27 cellular contexts compared by ENCODE assay signal in the genomic region with DNA sequence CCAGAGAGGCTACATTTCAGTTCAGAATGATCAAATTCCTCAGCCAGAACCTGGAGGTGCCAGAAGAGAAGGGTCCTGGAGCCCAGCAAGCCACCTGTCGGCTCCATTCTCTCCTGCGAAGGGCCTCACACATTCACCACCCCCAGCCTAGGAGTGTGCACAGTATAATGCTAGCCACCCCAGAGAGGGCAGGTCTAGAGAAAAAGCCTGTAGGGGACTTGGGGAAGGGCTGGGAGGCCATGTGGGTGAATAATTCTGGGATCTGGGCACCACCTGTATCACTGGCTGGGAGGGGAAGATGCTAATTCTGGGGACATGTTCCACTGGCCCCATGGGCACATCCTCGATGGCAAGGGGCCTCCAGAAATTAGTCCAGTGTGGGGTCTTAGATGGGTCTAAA.
DNase-seq lines count a peak whose midpoint lies in the region; ATAC-seq, FAIRE-seq and TF ChIP-seq lines count a peak whose summit lies in the region.
"Had no signal": no experiment of that assay in that cellular context is flagged by ENCODE, and none has a peak within 500 bp of the region (broad histone marks: within the 10 kb centered on the region; RNA-seq: fewer than 3 reads in every experiment).

No MANE protein-coding gene starts in this region.

- POLR2A ChIA-PET in HepG2 (lab: Yijun Ruan, JAX), result no interaction called here

- H2BK120ac ChIP-seq in mesendoderm (ENCODE audit: low read depth, low read length), result no peak overlapping the region

- CTCF ChIA-PET in HepG2 (lab: Yijun Ruan, JAX; ENCODE audit: low intra/inter-chr PET ratio, low total read pairs), result no interaction called here

- H3K36me3 ChIP-seq in esophagus muscularis mucosa, result no peaks in the 10 kb centered on the region
- H3K36me3 ChIP-seq in gastroesophageal sphincter, result no peaks in the 10 kb centered on the region
- H3K36me3 ChIP-seq in mesendoderm (ENCODE audit: control insufficient read depth, insufficient read depth, low read length), result no peaks in the 10 kb centered on the region
- H3K36me3 ChIP-seq in HepG2 (replicated peaks in 1 of 2; ENCODE audit: control insufficient read depth in 1 of 2, insufficient read depth in 2 of 2, low read length in 2 of 2), result no peaks in the 10 kb centered on the region
- H3K36me3 ChIP-seq: BE2C, BLaER1 had no signal

- BruUV-seq in HepG2 (replicated peaks; lab: Mats Ljungman, UMichigan), result no TSS peak

- no peak overlapping the region for H3K4me2 ChIP-seq in mesendoderm (ENCODE audit: low read length)
- H3K4me2 ChIP-seq in HepG2 (ENCODE audit: low read depth, low read length), result no peak overlapping the region
- H3K4me2 ChIP-seq: BLaER1 had no signal

- no peak for TF ChIP-seq RAD21 in HepG2 (CRISPR knock-in tag; IDR thresholded peaks at IDR 0.05)

- no peaks in the 10 kb centered on the region for H3K4me1 ChIP-seq in esophagus muscularis mucosa
- no peaks in the 10 kb centered on the region for H3K4me1 ChIP-seq in gastroesophageal sphincter
- no peaks in the 10 kb centered on the region for H3K4me1 ChIP-seq in mesendoderm (ENCODE audit: control insufficient read depth, low read depth, low read length)
- no peaks in the 10 kb centered on the region for H3K4me1 ChIP-seq in HepG2 (ENCODE audit: insufficient read depth, low read length)
- H3K4me1 ChIP-seq: BE2C, BLaER1 had no signal

- H3K56ac ChIP-seq in mesendoderm (ENCODE audit: low read length), result no peak overlapping the region

- no peaks in the 10 kb centered on the region for H3K79me1 ChIP-seq in mesendoderm (ENCODE audit: low read length)

- no peaks in the 10 kb centered on the region for H4K20me1 ChIP-seq in HepG2 (ENCODE audit: insufficient read depth, low read length)
- H4K20me1 ChIP-seq: BLaER1 had no signal

- WGBS in esophagus muscularis mucosa, result 97% methylated on average over 3 of the region's 3 CpGs
- WGBS in gastroesophageal sphincter (ENCODE audit: low coverage in 1 of 2), 2 donors, result 90 to 100% methylated on average over 3 of the region's 3 CpGs
- WGBS in mesendoderm (ENCODE audit: extremely low coverage, insufficient coverage, low lambda C conversion rate), result no CpG with 5 or more reads among the region's 3 CpGs
- WGBS in HepG2 (ENCODE audit: low lambda C conversion rate), result 16% methylated on average over 3 of the region's 3 CpGs

- H3K27ac Mint-ChIP-seq in activated T-helper 17 cell treated with anti-CD3 and anti-CD28 coated beads, Interleukin-2, amount 50 U/mL, for 72 hours, result no peak overlapping the region
- H3K27ac Mint-ChIP-seq: CD14-positive monocyte; CD4-positive, alpha-beta memory T cell; CD4-positive, CD25-positive, alpha-beta regulatory T cell; CD8-positive, alpha-beta memory T cell had no signal

- H3K9me3 ChIP-seq in esophagus muscularis mucosa (no peaks in the 10 kb centered on the region), gastroesophageal sphincter (no peaks in the 10 kb centered on the region), HepG2 (ENCODE audit: low read length) (no peaks in the 10 kb centered on the region)
- H3K9me3 ChIP-seq: BE2C, BLaER1 had no signal

- no peak overlapping the region for H2AK5ac ChIP-seq in mesendoderm (ENCODE audit: low read length)

- H2BK5ac ChIP-seq in mesendoderm (ENCODE audit: low read length), result no peak overlapping the region

- no peak overlapping the region for H3K23ac ChIP-seq in mesendoderm (ENCODE audit: low read length)

- H3K9me3 Mint-ChIP-seq in activated T-helper 17 cell treated with anti-CD3 and anti-CD28 coated beads, Interleukin-2, amount 50 U/mL, for 72 hours, result no peaks in the 10 kb centered on the region
- H3K9me3 Mint-ChIP-seq: CD14-positive monocyte; CD4-positive, CD25-positive, alpha-beta regulatory T cell; CD8-positive, alpha-beta memory T cell had no signal

- H3K27ac ChIP-seq in esophagus muscularis mucosa (replicated peaks in 1 of 4) (no peak overlapping the region), gastroesophageal sphincter (no peak overlapping the region), mesendoderm (ENCODE audit: low read depth, low read length) (no peak overlapping the region), HepG2 (ENCODE audit: extremely low read length, insufficient read depth, low read length) (no peak overlapping the region)
- H3K27ac ChIP-seq: BLaER1 had no signal

- no peak overlapping the region for H3K4me3 ChIP-seq in esophagus muscularis mucosa
- no peak overlapping the region for H3K4me3 ChIP-seq in gastroesophageal sphincter
- H3K4me3 ChIP-seq in mesendoderm (ENCODE audit: low read length), result no peak overlapping the region
- no peak overlapping the region for H3K4me3 ChIP-seq in HepG2 (replicated peaks in 1 of 3; ENCODE audit: insufficient read depth in 1 of 3, low read depth in 2 of 3, low read length in 3 of 3)
- H3K4me3 ChIP-seq: BLaER1, GM12878 had no signal

- TF ChIP-seq CTCF in esophagus muscularis mucosa (IDR thresholded peaks at IDR 0.05), result no peak
- no peak for TF ChIP-seq CTCF in gastroesophageal sphincter (IDR thresholded peaks at IDR 0.05)
- no peak for TF ChIP-seq CTCF in HepG2 (CRISPR knock-in tag; IDR thresholded peaks at IDR 0.05)

- H3K9ac ChIP-seq in mesendoderm (ENCODE audit: low read length) (no peak overlapping the region), HepG2 (ENCODE audit: insufficient read depth, low read depth, low read length) (no peak overlapping the region)
- H3K9ac ChIP-seq: BLaER1 had no signal

- H3K27me3 ChIP-seq in esophagus muscularis mucosa, result no peaks in the 10 kb centered on the region
- no peaks in the 10 kb centered on the region for H3K27me3 ChIP-seq in gastroesophageal sphincter
- H3K27me3 ChIP-seq in mesendoderm (ENCODE audit: insufficient read depth, low read length, poor library complexity), result no peaks in the 10 kb centered on the region
- H3K27me3 ChIP-seq in HepG2 (ENCODE audit: control insufficient read depth in 1 of 2, insufficient read depth in 2 of 2, low read length in 2 of 2), result no peaks in the 10 kb centered on the region; a peak in 1 of 5 replicates
- H3K27me3 ChIP-seq: BE2C, BLaER1 had no signal

- no peak overlapping the region for H3K4me3 Mint-ChIP-seq in activated T-helper 17 cell treated with anti-CD3 and anti-CD28 coated beads, Interleukin-2, amount 50 U/mL, for 72 hours
- H3K4me3 Mint-ChIP-seq: CD14-positive monocyte; CD4-positive, alpha-beta memory T cell; CD4-positive, CD25-positive, alpha-beta regulatory T cell; CD8-positive, alpha-beta memory T cell had no signal

- no peak overlapping the region for H2AFZ ChIP-seq in HepG2 (ENCODE audit: low read length)

- H3K36me3 Mint-ChIP-seq in activated T-helper 17 cell treated with anti-CD3 and anti-CD28 coated beads, Interleukin-2, amount 50 U/mL, for 72 hours (ENCODE audit: low read depth), result no peaks in the 10 kb centered on the region
- H3K36me3 Mint-ChIP-seq: CD14-positive monocyte; CD4-positive, alpha-beta memory T cell; CD4-positive, CD25-positive, alpha-beta regulatory T cell; CD8-positive, alpha-beta memory T cell had no signal

- peak overlapping the region; percentile 24 for H3K4ac ChIP-seq in mesendoderm (ENCODE audit: low read depth, low read length)

- TF ChIP-seq EP300 in esophagus muscularis mucosa (IDR thresholded peaks at IDR 0.05), result no peak
- TF ChIP-seq EP300 in gastroesophageal sphincter (IDR thresholded peaks at IDR 0.05), result no peak
- TF ChIP-seq EP300 in HepG2 (IDR thresholded peaks at IDR 0.05; ENCODE audit: low read depth in 2 of 2, low read length in 2 of 2), result no peak
- TF ChIP-seq EP300 in HepG2 (CRISPR knock-in tag; IDR thresholded peaks at IDR 0.05; ENCODE audit: borderline replicate concordance), result no peak

- H4K8ac ChIP-seq in mesendoderm (ENCODE audit: low read depth, low read length), result no peak overlapping the region

- no peaks in the 10 kb centered on the region for H3K4me1 Mint-ChIP-seq in activated T-helper 17 cell treated with anti-CD3 and anti-CD28 coated beads, Interleukin-2, amount 50 U/mL, for 72 hours
- H3K4me1 Mint-ChIP-seq: CD14-positive monocyte; CD4-positive, alpha-beta memory T cell; CD8-positive, alpha-beta memory T cell had no signal

- H3K18ac ChIP-seq in mesendoderm (ENCODE audit: low read length), result no peak overlapping the region

- in situ Hi-C loops in HepG2 (cut with HindIII; ENCODE audit: extremely low pct_ligation_motif_present, low pct_unique_long_range_greater_than_20kb), result loop anchor here (5.0 kb wide), 3 partner anchors 369 to 1414 kb away; no protein-coding TSS in a partner anchor

- H3K27me3 Mint-ChIP-seq in activated T-helper 17 cell treated with anti-CD3 and anti-CD28 coated beads, Interleukin-2, amount 50 U/mL, for 72 hours, result peaks cover 8% of the 10 kb centered on the region

- ATAC-seq in gastroesophageal sphincter (peak; percentile 5), HepG2 (no peak)
- no peak for ATAC-seq in activated T-helper 17 cell treated with anti-CD3 and anti-CD28 coated beads, Interleukin-2, amount 50 U/mL, for 72 hours (replicated peaks)
- ATAC-seq: GM12878 had no signal

- intact Hi-C loops in esophagus muscularis mucosa (cut with DNase I) (loop anchor here (5.0 kb wide), 2 partner anchors 369 to 1414 kb away; no protein-coding TSS in a partner anchor), HepG2 (cut with micrococcal nuclease; ENCODE audit: unreplicated experiment) (loop anchor here (5.0 kb wide), 1 partner anchor 664 kb away; no protein-coding TSS in a partner anchor)

- FAIRE-seq in HepG2 (lab: Jason Lieb, UNC), result no peak
- FAIRE-seq: A204.1, GM12878, GM12892, GM18507 had no signal

- DNase-seq in esophagus muscularis mucosa (ENCODE audit: extremely low spot score) (peak; percentile 90), mesendoderm (no peak), HepG2 (ENCODE audit: low spot score) (no peak)
- no peak for DNase-seq in stimulated activated CD4-positive, alpha-beta T cell treated with anti-CD3 and anti-CD28 coated beads, Interleukin-2, amount 100 ng/mL, for 48 hours
- DNase-seq: 8988T; ACHN; BE2C; C1 segment of cervical spinal cord; CD4-positive, alpha-beta memory T cell; CD4-positive, CD25-positive, alpha-beta regulatory T cell; CD8-positive, alpha-beta memory T cell; COR-L47; DMS 273 treated with DMSO at 0.1 percent for 48 hours; DMS153; DMS53; DMS79; DND-41; EL; GDM1 had no signal

- H4K5ac ChIP-seq in mesendoderm (ENCODE audit: low read length), result no peak overlapping the region

- no peaks in the 10 kb centered on the region for H3K79me2 ChIP-seq in mesendoderm (ENCODE audit: control insufficient read depth, insufficient read depth, low read length)
- no peaks in the 10 kb centered on the region for H3K79me2 ChIP-seq in HepG2 (ENCODE audit: insufficient read depth, low read length)

- TF ChIP-seq POLR2A in esophagus muscularis mucosa (IDR thresholded peaks at IDR 0.05; ENCODE audit: low read depth) (no peak), gastroesophageal sphincter (IDR thresholded peaks at IDR 0.05) (no peak), HepG2 (IDR thresholded peaks at IDR 0.05; ENCODE audit: insufficient read depth in 1 of 2, low read depth in 2 of 2, low read length in 2 of 2) (no peak)

- H2BK15ac ChIP-seq in mesendoderm (replicated peaks; ENCODE audit: low read depth), result peak overlapping the region; percentile 67

TF ChIP-seq in HepG2, 621 proteins besides CTCF, POLR2A, EP300 and RAD21 (continues in another document):
- TF ChIP-seq MEIS2 (CRISPR knock-in tag; IDR thresholded peaks at IDR 0.05), result no peak
- TF ChIP-seq ZNF225 (CRISPR knock-in tag; IDR thresholded peaks at IDR 0.05), result no peak
- TF ChIP-seq FOXM1 (CRISPR knock-in tag; IDR thresholded peaks at IDR 0.05), result no peak
